In genomic region chr6:43053545-43054205, GRCh38 we compare ENCODE assay signal across 1 cellular context.
TF ChIP-seq lines count a peak whose summit lies in the region.

Gene CUL7 (minus strand): TSS chr6:43053851. CDS start chr6:43052788, 1,063 bp downstream.

TF ChIP-seq in K562, 482 proteins besides CTCF, POLR2A, EP300 and RAD21 (continued from another document and continues in another):
- peak; percentile 98 for TF ChIP-seq CREB3L1 (IDR thresholded peaks at IDR 0.05; ENCODE audit: borderline replicate concordance, low read depth)
- TF ChIP-seq ZNF121 (CRISPR knock-in tag; conservative IDR thresholded peaks at IDR 0.05): no peak
- TF ChIP-seq KDM4B (IDR thresholded peaks at IDR 0.05; ENCODE audit: borderline replicate concordance in 2 of 2, low read depth in 1 of 2): no peak
- TF ChIP-seq HDAC3 (IDR thresholded peaks at IDR 0.05; ENCODE audit: borderline replicate concordance, partially characterized antibody): peak; percentile 65
- no peak for TF ChIP-seq XRCC3 (IDR thresholded peaks at IDR 0.05)
- no peak for TF ChIP-seq TAL1 (IDR thresholded peaks at IDR 0.05)
- peak; percentile 80 for TF ChIP-seq MYC (IDR thresholded peaks at IDR 0.05; ENCODE audit: low read depth, low read length)
- peak; percentile 98 for TF ChIP-seq MYC (CRISPR knock-in tag; IDR thresholded peaks at IDR 0.05; ENCODE audit: borderline replicate concordance, low read depth)
- peak; percentile 87 for TF ChIP-seq PCBP1 (IDR thresholded peaks at IDR 0.05; ENCODE audit: low read depth, low read length, poor library complexity, severe bottlenecking)
- no peak; the same call in 1 of the 2 replicates for TF ChIP-seq ZNF766 (CRISPR knock-in tag; conservative IDR thresholded peaks at IDR 0.05)
- peak; percentile 92 for TF ChIP-seq ELF4 (CRISPR knock-in tag; IDR thresholded peaks at IDR 0.05)
- no peak for TF ChIP-seq SMAD1 (IDR thresholded peaks at IDR 0.05; ENCODE audit: low read depth, low read length, partially characterized antibody)
- peak; percentile 57 for TF ChIP-seq TFE3 (CRISPR knock-in tag; IDR thresholded peaks at IDR 0.05)
- TF ChIP-seq, protein P1, sequence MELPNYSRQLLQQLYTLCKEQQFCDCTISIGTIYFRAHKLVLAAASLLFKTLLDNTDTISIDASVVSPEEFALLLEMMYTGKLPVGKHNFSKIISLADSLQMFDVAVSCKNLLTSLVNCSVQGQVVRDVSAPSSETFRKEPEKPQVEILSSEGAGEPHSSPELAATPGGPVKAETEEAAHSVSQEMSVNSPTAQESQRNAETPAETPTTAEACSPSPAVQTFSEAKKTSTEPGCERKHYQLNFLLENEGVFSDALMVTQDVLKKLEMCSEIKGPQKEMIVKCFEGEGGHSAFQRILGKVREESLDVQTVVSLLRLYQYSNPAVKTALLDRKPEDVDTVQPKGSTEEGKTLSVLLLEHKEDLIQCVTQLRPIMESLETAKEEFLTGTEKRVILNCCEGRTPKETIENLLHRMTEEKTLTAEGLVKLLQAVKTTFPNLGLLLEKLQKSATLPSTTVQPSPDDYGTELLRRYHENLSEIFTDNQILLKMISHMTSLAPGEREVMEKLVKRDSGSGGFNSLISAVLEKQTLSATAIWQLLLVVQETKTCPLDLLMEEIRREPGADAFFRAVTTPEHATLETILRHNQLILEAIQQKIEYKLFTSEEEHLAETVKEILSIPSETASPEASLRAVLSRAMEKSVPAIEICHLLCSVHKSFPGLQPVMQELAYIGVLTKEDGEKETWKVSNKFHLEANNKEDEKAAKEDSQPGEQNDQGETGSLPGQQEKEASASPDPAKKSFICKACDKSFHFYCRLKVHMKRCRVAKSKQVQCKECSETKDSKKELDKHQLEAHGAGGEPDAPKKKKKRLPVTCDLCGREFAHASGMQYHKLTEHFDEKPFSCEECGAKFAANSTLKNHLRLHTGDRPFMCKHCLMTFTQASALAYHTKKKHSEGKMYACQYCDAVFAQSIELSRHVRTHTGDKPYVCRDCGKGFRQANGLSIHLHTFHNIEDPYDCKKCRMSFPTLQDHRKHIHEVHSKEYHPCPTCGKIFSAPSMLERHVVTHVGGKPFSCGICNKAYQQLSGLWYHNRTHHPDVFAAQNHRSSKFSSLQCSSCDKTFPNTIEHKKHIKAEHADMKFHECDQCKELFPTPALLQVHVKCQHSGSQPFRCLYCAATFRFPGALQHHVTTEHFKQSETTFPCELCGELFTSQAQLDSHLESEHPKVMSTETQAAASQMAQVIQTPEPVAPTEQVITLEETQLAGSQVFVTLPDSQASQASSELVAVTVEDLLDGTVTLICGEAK (IDR thresholded peaks at IDR 0.05): peak; percentile 94
- TF ChIP-seq, protein P1 (CRISPR knock-in tag; IDR thresholded peaks at IDR 0.05): no peak
- no peak for TF ChIP-seq CCAR2 (IDR thresholded peaks at IDR 0.05; ENCODE audit: low read depth, low read length)
- peak; percentile 14; the same call in 1 of the 2 replicates for TF ChIP-seq TSHZ1 (CRISPR knock-in tag; IDR thresholded peaks at IDR 0.05)
- no peak for TF ChIP-seq SRSF9 (IDR thresholded peaks at IDR 0.05; ENCODE audit: borderline replicate concordance, low read depth, low read length)
- TF ChIP-seq PPARD (CRISPR knock-in tag; IDR thresholded peaks at IDR 0.05): no peak
- TF ChIP-seq EWSR1 (IDR thresholded peaks at IDR 0.05; ENCODE audit: borderline replicate concordance, low read depth, partially characterized antibody): no peak
- 0 out of 2 replicates have a peak, but pooled peaks have one; percentile 43 for TF ChIP-seq ZNF41 (CRISPR knock-in tag; conservative IDR thresholded peaks at IDR 0.05)
- TF ChIP-seq ZNF174 (CRISPR knock-in tag; IDR thresholded peaks at IDR 0.05): peak; percentile 81; the same call in 1 of the 2 replicates
- TF ChIP-seq SRSF3 (IDR thresholded peaks at IDR 0.05; ENCODE audit: insufficient read depth, low read length): no peak
- TF ChIP-seq ZNF134 (CRISPR knock-in tag; conservative IDR thresholded peaks at IDR 0.05): peak; percentile 58; the same call in 1 of the 2 replicates
- peak; percentile 34 for TF ChIP-seq RBM39 (optimal IDR thresholded peaks at IDR 0.05; ENCODE audit: low read depth, low read length)
- peak; percentile 93; the same call in 1 of the 2 replicates for TF ChIP-seq ILF3 (IDR thresholded peaks at IDR 0.05; ENCODE audit: borderline replicate concordance)
- no peak for TF ChIP-seq ADNP (tag; IDR thresholded peaks at IDR 0.05)
- TF ChIP-seq TBP (optimal IDR thresholded peaks at IDR 0.05; ENCODE audit: low read depth, low read length): peak; percentile 69
- TF ChIP-seq, protein P2, sequence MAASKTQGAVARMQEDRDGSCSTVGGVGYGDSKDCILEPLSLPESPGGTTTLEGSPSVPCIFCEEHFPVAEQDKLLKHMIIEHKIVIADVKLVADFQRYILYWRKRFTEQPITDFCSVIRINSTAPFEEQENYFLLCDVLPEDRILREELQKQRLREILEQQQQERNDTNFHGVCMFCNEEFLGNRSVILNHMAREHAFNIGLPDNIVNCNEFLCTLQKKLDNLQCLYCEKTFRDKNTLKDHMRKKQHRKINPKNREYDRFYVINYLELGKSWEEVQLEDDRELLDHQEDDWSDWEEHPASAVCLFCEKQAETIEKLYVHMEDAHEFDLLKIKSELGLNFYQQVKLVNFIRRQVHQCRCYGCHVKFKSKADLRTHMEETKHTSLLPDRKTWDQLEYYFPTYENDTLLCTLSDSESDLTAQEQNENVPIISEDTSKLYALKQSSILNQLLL (CRISPR knock-in tag; IDR thresholded peaks at IDR 0.05; ENCODE audit: borderline replicate concordance): no peak
- TF ChIP-seq PHF21A (IDR thresholded peaks at IDR 0.05; ENCODE audit: borderline replicate concordance, low read depth): peak; percentile 5
- peak; percentile 82 for TF ChIP-seq XRCC5 (IDR thresholded peaks at IDR 0.05; ENCODE audit: low read depth, low read length)
- TF ChIP-seq MTA1 (IDR thresholded peaks at IDR 0.05; ENCODE audit: borderline replicate concordance): peak; percentile 59
- TF ChIP-seq LCOR (CRISPR knock-in tag; IDR thresholded peaks at IDR 0.05): peak; percentile 52
- peak; percentile 28; the same call in 1 of the 2 replicates for TF ChIP-seq HLTF (IDR thresholded peaks at IDR 0.05)
- TF ChIP-seq ZNF12 (CRISPR knock-in tag; IDR thresholded peaks at IDR 0.05): peak; percentile 64; the same call in 1 of the 2 replicates
- peak; percentile 95 for TF ChIP-seq KLF6 (CRISPR knock-in tag; IDR thresholded peaks at IDR 0.05; ENCODE audit: borderline replicate concordance)
- peak; percentile 58 for TF ChIP-seq MXD1 (CRISPR knock-in tag; IDR thresholded peaks at IDR 0.05; ENCODE audit: borderline replicate concordance, poor library complexity, severe bottlenecking)
- TF ChIP-seq HDAC6 (IDR thresholded peaks at IDR 0.05; ENCODE audit: low read depth, low read length): peak; percentile 87; the same call in 1 of the 2 replicates
- no peak for TF ChIP-seq MEF2D (tag; conservative IDR thresholded peaks at IDR 0.05; ENCODE audit: low read depth)
- peak; percentile 82; the same call in 1 of the 2 replicates for TF ChIP-seq KLF10 (CRISPR knock-in tag; IDR thresholded peaks at IDR 0.05)
- TF ChIP-seq CEBPB (tag; IDR thresholded peaks at IDR 0.05): no peak
- no peak; the same call in 1 of the 2 replicates for TF ChIP-seq STAT5A (IDR thresholded peaks at IDR 0.05; ENCODE audit: borderline replicate concordance, low read length)
- TF ChIP-seq ZNF124 (CRISPR knock-in tag; IDR thresholded peaks at IDR 0.05): no peak
- TF ChIP-seq ARHGAP35 (IDR thresholded peaks at IDR 0.05; ENCODE audit: partially characterized antibody): no peak
- no peak for TF ChIP-seq BDP1 (IDR thresholded peaks at IDR 0.05; ENCODE audit: insufficient read depth, insufficient read length)
- TF ChIP-seq HSF4 (CRISPR knock-in tag; IDR thresholded peaks at IDR 0.05; ENCODE audit: borderline replicate concordance): no peak; the same call in 1 of the 2 replicates
- TF ChIP-seq SRSF1 (IDR thresholded peaks at IDR 0.05; ENCODE audit: low read depth, low read length): no peak
- TF ChIP-seq KLF13 (tag; IDR thresholded peaks at IDR 0.05; ENCODE audit: borderline replicate concordance, low read depth): peak; percentile 97
- no peak for TF ChIP-seq TFAM (CRISPR knock-in tag; conservative IDR thresholded peaks at IDR 0.05)
- TF ChIP-seq JUNB (CRISPR knock-in tag; conservative IDR thresholded peaks at IDR 0.05): peak; percentile 63
